ENCODE assay signal across 24 cellular contexts in genomic region chr3:72320911-72321385, GRCh38.
"Had no signal": no experiment of that assay in that cellular context is flagged by ENCODE, and none has a peak within 500 bp of the region (broad histone marks: within the 10 kb centered on the region; RNA-seq: fewer than 3 reads in every experiment).

No MANE protein-coding gene starts in this region.

- H3K4me1 ChIP-seq: lower lobe of right lung, vagina had no signal

- H3K9me3 ChIP-seq: ascending aorta, lower lobe of right lung, prostate gland, spleen, vagina had no signal

- H3K36me3 ChIP-seq: ascending aorta, brain microvascular endothelial cell, lower lobe of right lung, prostate gland, spleen, vagina had no signal

- H3K4me3 ChIP-seq: ascending aorta, hepatocyte, lower lobe of right lung, prostate gland, spleen, vagina had no signal

- DNase-seq: activated CD4-positive, alpha-beta memory T cell treated with anti-CD3 and anti-CD28 coated beads for 36 hours; activated CD4-positive, alpha-beta T cell treated with anti-CD3 and anti-CD28 coated beads, Interleukin-2, amount 10 ng/mL, durations not matched to agents 24 days and 14 days; activated CD4-positive, CD25-positive, alpha-beta regulatory T cell treated with anti-CD3 and anti-CD28 coated beads, Interleukin-2, amount 50 U/mL, for 72 hours; activated CD8-positive, alpha-beta memory T cell treated with anti-CD3 and anti-CD28 coated beads, Interleukin-2, amount 50 U/mL, for 4 hours; activated gamma-delta T cell; activated naive CD4-positive, alpha-beta T cell treated with anti-CD3 and anti-CD28 coated beads, Interleukin-2, amount 10 ng/mL, durations not matched to agents 7 days and 5 days; activated naive CD8-positive, alpha-beta T cell treated with anti-CD3 and anti-CD28 coated beads, Interleukin-2, amount 10 ng/mL, durations not matched to agents 7 days and 5 days; activated T-cell treated with anti-CD3 and anti-CD28 coated beads, Interleukin-2, amount 50 U/mL, for 24 hours; brain microvascular endothelial cell; caudate nucleus; foreskin melanocyte; islet precursor cell; lower lobe of right lung; mesendoderm; retina; spleen; stimulated activated naive CD8-positive, alpha-beta T cell treated with anti-CD3 and anti-CD28 coated beads, Interleukin-15, Interleukin-2, amounts not matched to agents 100 U/mL and 50 U/mL, for 24 hours; T-helper 17 cell; T1000 had no signal

- H3K27ac ChIP-seq: ascending aorta, brain microvascular endothelial cell, hepatocyte, lower lobe of right lung, prostate gland, spleen, vagina had no signal

- H3K27me3 ChIP-seq: ascending aorta, brain microvascular endothelial cell, hepatocyte, spleen, vagina had no signal

- ATAC-seq: natural killer cell treated with Interleukin-12 subunit alpha and Interleukin-12 subunit beta and Interleukin-15 and Interleukin-18, amount 100 ng/mL, for 72 hours; stimulated activated naive CD8-positive, alpha-beta T cell treated with anti-CD3 and anti-CD28 coated beads, Interleukin-15, Interleukin-2, amounts not matched to agents 100 U/mL and 50 U/mL, for 24 hours; T-helper 17 cell had no signal
